ENCODE assay signal across 15 cellular contexts in genomic region chr6:33613146-33613793, GRCh38. TPM values are rescaled to one million over a fixed set of nuclear protein-coding genes. Genes with fewer than 3 reads are reported as not detected.
DNase-seq lines count a peak whose midpoint lies in the region; ATAC-seq and TF ChIP-seq lines count a peak whose summit lies in the region.
"Had no signal": no experiment of that assay in that cellular context is flagged by ENCODE, and none has a peak within 500 bp of the region (broad histone marks: within the 10 kb centered on the region; RNA-seq: fewer than 3 reads in every experiment).

No MANE protein-coding gene starts in this region.

- no peaks in the 10 kb centered on the region for H3K27me3 Mint-ChIP-seq in stimulated activated naive CD8-positive, alpha-beta T cell treated with anti-CD3 and anti-CD28 coated beads, Interleukin-15, amount 100 ng/mL, for 72 hours

- H3K9me3 Mint-ChIP-seq in stimulated activated naive CD8-positive, alpha-beta T cell treated with anti-CD3 and anti-CD28 coated beads, Interleukin-15, amount 100 ng/mL, for 72 hours, result no peaks in the 10 kb centered on the region

- H3K4me3 Mint-ChIP-seq in stimulated activated naive CD8-positive, alpha-beta T cell treated with anti-CD3 and anti-CD28 coated beads, Interleukin-15, amount 100 ng/mL, for 72 hours, result no peak overlapping the region

- no peak for TF ChIP-seq POLR2A in vagina (IDR thresholded peaks at IDR 0.05)

- H3K4me3 ChIP-seq in right cardiac atrium (ENCODE audit: low read length) (no peak overlapping the region), vagina (no peak overlapping the region), left lung (no peak overlapping the region)

- peaks cover 10% of the 10 kb centered on the region for H3K4me1 ChIP-seq in right cardiac atrium (ENCODE audit: control insufficient read depth, insufficient read depth, low read length)
- H3K4me1 ChIP-seq in vagina, result peaks cover 38% of the 10 kb centered on the region
- peaks cover 0 to 8% of the 10 kb centered on the region in 2 donors for H3K4me1 ChIP-seq in left lung

- TF ChIP-seq CTCF in vagina (IDR thresholded peaks at IDR 0.05) (no peak), left lung (IDR thresholded peaks at IDR 0.05) (no peak)

- no peaks in the 10 kb centered on the region for H3K9me3 ChIP-seq in right cardiac atrium (ENCODE audit: control insufficient read depth, low read length)
- no peaks in the 10 kb centered on the region for H3K9me3 ChIP-seq in vagina
- H3K9me3 ChIP-seq in left lung, result no peaks in the 10 kb centered on the region

- DNase-seq in right cardiac atrium (no peak), left ventricle myocardium superior (no peak), amniotic stem cell (lab: John Stamatoyannopoulos, UW) (peak; percentile 47), glomerular visceral epithelial cell (ENCODE audit: extremely low spot score) (peak; percentile 80), vagina (ENCODE audit: extremely low spot score in 2 of 2) (no peak), left lung (no peak), dermis blood vessel endothelial cell (no peak)
- no peak for DNase-seq in stimulated activated naive CD8-positive, alpha-beta T cell treated with anti-CD3 and anti-CD28 coated beads, Interleukin-15, amount 100 ng/mL, for 72 hours
- DNase-seq: 8988T; anterior cingulate cortex; kidney glomerular epithelial cell; NCI-H2107; stimulated activated CD4-positive, alpha-beta T cell treated with anti-CD3 and anti-CD28 coated beads, Interleukin-2, amount 100 ng/mL, for 24 hours; stimulated activated naive CD4-positive, alpha-beta T cell had no signal

- H3K4me1 Mint-ChIP-seq in stimulated activated naive CD8-positive, alpha-beta T cell treated with anti-CD3 and anti-CD28 coated beads, Interleukin-15, amount 100 ng/mL, for 72 hours, result no peaks in the 10 kb centered on the region

- peak overlapping the region in 1 of 2 donors; percentile 0 for H3K27ac Mint-ChIP-seq in stimulated activated naive CD8-positive, alpha-beta T cell treated with anti-CD3 and anti-CD28 coated beads, Interleukin-15, amount 100 ng/mL, for 72 hours

- H3K27ac ChIP-seq in right cardiac atrium (ENCODE audit: low read length), result peak overlapping the region; percentile 25
- H3K27ac ChIP-seq in vagina, result peak overlapping the region; percentile 27
- no peak overlapping the region for H3K27ac ChIP-seq in left lung
- H3K27ac ChIP-seq: KMS-11 had no signal

- WGBS in right cardiac atrium, result 75% methylated on average over 8 of the region's 8 CpGs

- intact Hi-C loops in right cardiac atrium (cut with DNase I) (no loop called here), left ventricle myocardium superior (cut with micrococcal nuclease) (no loop called here), vagina (cut with DNase I) (no loop called here), left lung (cut with DNase I) (no loop called here)

- H3K27me3 ChIP-seq in right cardiac atrium (ENCODE audit: control insufficient read depth, insufficient read depth) (no peaks in the 10 kb centered on the region), vagina (no peaks in the 10 kb centered on the region), left lung (no peaks in the 10 kb centered on the region)

- ATAC-seq in right cardiac atrium, result no peak
- no peak for ATAC-seq in left ventricle myocardium superior
- no peak for ATAC-seq in left lung
- no peak for ATAC-seq in stimulated activated naive CD8-positive, alpha-beta T cell treated with anti-CD3 and anti-CD28 coated beads, Interleukin-15, amount 100 ng/mL, for 72 hours

- no peaks in the 10 kb centered on the region for H3K36me3 ChIP-seq in vagina
- H3K36me3 ChIP-seq in left lung, result no peaks in the 10 kb centered on the region

RNA-seq across cellular contexts. Expression of gene ITPR3, which starts 7.9 kb away (rescaled TPM):
- 1 to 10 TPM; 4.7 to 9.1 (median 6.5) TPM for total RNA-seq in right cardiac atrium
- polyA plus RNA-seq in right cardiac atrium, result 5.7 TPM
- total RNA-seq in left ventricle myocardium superior, result 6.1 TPM
- 50.1 TPM for total RNA-seq in vagina
- total RNA-seq in left lung, result 100 to 1,000 TPM; 107 to 147 TPM
- 26.9 and 42.0 TPM in 2 replicates for total RNA-seq in dermis blood vessel endothelial cell

RNA-seq across cellular contexts. Expression of gene BAK1, which starts 33.2 kb away (rescaled TPM):
- 10 to 100 TPM; 14.6 to 17.8 (median 16.7) TPM for total RNA-seq in right cardiac atrium
- 17.1 TPM for polyA plus RNA-seq in right cardiac atrium
- total RNA-seq in left ventricle myocardium superior, result 23.1 TPM
- 19.2 TPM for total RNA-seq in vagina
- 10 to 100 TPM; 26.5 to 27.0 TPM for total RNA-seq in left lung
- 23.5 and 24.3 TPM in 2 replicates for total RNA-seq in dermis blood vessel endothelial cell

Comparison
In these comparisons a context has a peak if more than half of its experiments do, and no peak if none do; other contexts are left out.
1. DNase-seq: peak in amniotic stem cell (single experiment) and glomerular visceral epithelial cell (single experiment); none in right cardiac atrium (0 of 3), left ventricle myocardium superior (single experiment), vagina (0 of 2), left lung (0 of 2), stimulated activated naive CD8-positive, alpha-beta T cell treated with anti-CD3 and anti-CD28 coated beads, Interleukin-15, amount 100 ng/mL, for 72 hours (0 of 2) and dermis blood vessel endothelial cell (single experiment).
2. H3K27ac ChIP-seq: peak in right cardiac atrium (single experiment) and vagina (single experiment); none in left lung (0 of 2).